In genomic region chrX:79174949-79175644, GRCh38 we compare ENCODE assay signal across 24 cellular contexts. TPM values are rescaled to one million over a fixed set of nuclear protein-coding genes. Genes with fewer than 3 reads are reported as not detected.
A peak's percentile ranks its signal among the peaks of the same experiment; 100 is the strongest.
DNase-seq lines count a peak whose midpoint lies in the region; FAIRE-seq and TF ChIP-seq lines count a peak whose summit lies in the region.
"Had no signal": no experiment of that assay in that cellular context is flagged by ENCODE, and none has a peak within 500 bp of the region (broad histone marks: within the 10 kb centered on the region; RNA-seq: fewer than 3 reads in every experiment).

No MANE protein-coding gene starts in this region.

- H3K9me3 ChIP-seq in CD4-positive, alpha-beta memory T cell (ENCODE audit: control insufficient read depth in 1 of 2, low read length in 2 of 2) = no peaks in the 10 kb centered on the region
- H3K9me3 ChIP-seq in H1 (ENCODE audit: insufficient read depth in 2 of 2, low read depth in 1 of 2, low read length in 1 of 2) (no peaks in the 10 kb centered on the region), WERI-Rb-1 (ENCODE audit: severe bottlenecking) (no peaks in the 10 kb centered on the region)

- POLR2A ChIA-PET in CD4-positive, alpha-beta memory T cell (lab: Charles Lee; ENCODE audit: partially characterized antibody) = interaction anchor here (1.3 to 12.9 kb wide), 5 partner anchors 6 to 29 kb away, joined by 3 to 137 read pairs (median 7); no protein-coding TSS in a partner anchor
- POLR2A ChIA-PET in H1 (lab: Charles Lee; ENCODE audit: partially characterized antibody) = no interaction called here

- no peak for TF ChIP-seq EP300 in H1 (IDR thresholded peaks at IDR 0.05; ENCODE audit: borderline replicate concordance in 1 of 2, low read depth in 2 of 2, low read length in 2 of 2)

- CTCF ChIA-PET in CD4-positive, alpha-beta memory T cell (lab: Charles Lee; ENCODE audit: partially characterized antibody) = no interaction called here
- CTCF ChIA-PET in H1 (lab: Charles Lee; ENCODE audit: partially characterized antibody) = no interaction called here

- no peak overlapping the region for H3K18ac ChIP-seq in H1 (ENCODE audit: extremely low read depth, low read length)

- no peak overlapping the region for H2BK5ac ChIP-seq in H1 (ENCODE audit: low read depth, low read length)

- H3K9me3 Mint-ChIP-seq in T-helper 2 cell treated with Interferon-gamma antibody and Interleukin-4, amounts not matched to agents 5 μg/mL and 100 μg/mL, for 36 hours = peaks cover 5% of the 10 kb centered on the region
- H3K9me3 Mint-ChIP-seq in CD4-positive, alpha-beta memory T cell = no peaks in the 10 kb centered on the region
- H3K9me3 Mint-ChIP-seq in activated T-helper 1 cell treated with anti-CD3 and anti-CD28 coated beads, Interleukin-12 subunit alpha, Interleukin-12 subunit beta, Interleukin-2, Interleukin-4 antibody, amounts not matched to agents 30 ng/mL and 10 ng/mL and 1 ng/mL, durations not matched to agents 14 hours and 24 hours and 36 hours = no peaks in the 10 kb centered on the region
- H3K9me3 Mint-ChIP-seq: T-helper 1 cell treated with Interleukin-12 subunit alpha and Interleukin-12 subunit beta and Interleukin-4 antibody, amounts not matched to agents 30 μg/mL and 1 μg/mL, for 36 hours had no signal

- peaks cover 90% of the 10 kb centered on the region for H3K4me1 ChIP-seq in CD4-positive, alpha-beta memory T cell (ENCODE audit: insufficient read depth, low read length)
- H3K4me1 ChIP-seq in H1 (replicated peaks in 1 of 4; ENCODE audit: control insufficient read depth in 3 of 4, insufficient read depth in 4 of 4, low read length in 3 of 4) = no peaks in the 10 kb centered on the region

- H3K14ac ChIP-seq in H1 (ENCODE audit: insufficient read length) = no peak overlapping the region

- TF ChIP-seq POLR2A in H1 (IDR thresholded peaks at IDR 0.05; ENCODE audit: control extremely low read depth in 1 of 2, low read depth in 2 of 2, low read length in 2 of 2) = no peak

- no peak for DNase-seq in T-helper 2 cell treated with Interferon-gamma antibody and Interleukin-4, amounts not matched to agents 5 μg/mL and 100 μg/mL, for 36 hours (ENCODE audit: low spot score)
- DNase-seq in T-helper 2 cell (no peak), H1 (ENCODE audit: low read depth in 1 of 2, low spot score in 2 of 2) (no peak), SK-N-DZ (ENCODE audit: low spot score) (no peak), WERI-Rb-1 (no peak), NCI-H1930 (lab: John Stamatoyannopoulos, UW) (no peak)
- no peak for DNase-seq in CD4-positive, alpha-beta memory T cell
- no peak for DNase-seq in activated T-helper 1 cell treated with anti-CD3 and anti-CD28 coated beads, Interleukin-12 subunit alpha, Interleukin-12 subunit beta, Interleukin-2, Interleukin-4 antibody, amounts not matched to agents 30 ng/mL and 10 ng/mL and 1 ng/mL, durations not matched to agents 14 hours and 24 hours and 36 hours (ENCODE audit: low spot score)
- DNase-seq: activated T-cell treated with anti-CD3 and anti-CD28 coated beads for 4 hours; cerebellar nuclear complex; COR-L47; GDM1; NCI-H1048; NCI-H187; NCI-H526 treated with DMSO at 0.1 percent for 48 hours; stimulated activated CD4-positive, alpha-beta T cell treated with anti-CD3 and anti-CD28 coated beads, Interleukin-1b, Interleukin-23, amount 100 ng/mL, for 48 hours had no signal

- WGBS in H1 (ENCODE audit: extremely low coverage in 1 of 2, insufficient coverage in 1 of 2, insufficient read length in 1 of 2, insufficient replicate concordance in 2 of 2, low coverage in 1 of 2, low lambda C conversion rate in 2 of 2, missing lambda C conversion rate in 1 of 2), 2 experiments = 90% methylated on average over 5 of the region's 5 CpGs; no CpG with 5 or more reads in 1 of the 2 experiments

- H3K27ac ChIP-seq in CD4-positive, alpha-beta memory T cell (ENCODE audit: low read depth, low read length) = no peak overlapping the region
- no peak overlapping the region for H3K27ac ChIP-seq in H1 (ENCODE audit: low read depth, low read length)
- H3K27ac ChIP-seq in WERI-Rb-1 = no peak overlapping the region
- H3K27ac ChIP-seq: 22Rv1, epithelial cell of prostate had no signal

- H3K4me3 Mint-ChIP-seq in T-helper 2 cell treated with Interferon-gamma antibody and Interleukin-4, amounts not matched to agents 5 μg/mL and 100 μg/mL, for 36 hours = peak overlapping the region; percentile 34
- peak overlapping the region in 6 of 8 donors; percentile 0 to 74 (median 20) for H3K4me3 Mint-ChIP-seq in CD4-positive, alpha-beta memory T cell
- no peak overlapping the region for H3K4me3 Mint-ChIP-seq in activated T-helper 1 cell treated with anti-CD3 and anti-CD28 coated beads, Interleukin-12 subunit alpha, Interleukin-12 subunit beta, Interleukin-2, Interleukin-4 antibody, amounts not matched to agents 30 ng/mL and 10 ng/mL and 1 ng/mL, durations not matched to agents 14 hours and 24 hours and 36 hours
- H3K4me3 Mint-ChIP-seq: T-helper 1 cell treated with Interleukin-12 subunit alpha and Interleukin-12 subunit beta and Interleukin-4 antibody, amounts not matched to agents 30 μg/mL and 1 μg/mL, for 36 hours had no signal

- H4K8ac ChIP-seq in H1 (ENCODE audit: extremely low read depth, insufficient read depth, low read length) = no peak overlapping the region

- FAIRE-seq in H1 (lab: Jason Lieb, UNC) = no peak

- H3K4me2 ChIP-seq in H1 (ENCODE audit: insufficient read depth in 1 of 2, low read depth in 2 of 2, low read length in 2 of 2) = no peak overlapping the region

- no peak overlapping the region for H2BK120ac ChIP-seq in H1 (replicated peaks; ENCODE audit: low read depth, low read length)

- peaks cover 63% of the 10 kb centered on the region for H3K36me3 Mint-ChIP-seq in T-helper 2 cell treated with Interferon-gamma antibody and Interleukin-4, amounts not matched to agents 5 μg/mL and 100 μg/mL, for 36 hours (ENCODE audit: low read depth)
- H3K36me3 Mint-ChIP-seq in CD4-positive, alpha-beta memory T cell = peaks cover 30 to 62% of the 10 kb centered on the region in 2 donors
- H3K36me3 Mint-ChIP-seq in activated T-helper 1 cell treated with anti-CD3 and anti-CD28 coated beads, Interleukin-12 subunit alpha, Interleukin-12 subunit beta, Interleukin-2, Interleukin-4 antibody, amounts not matched to agents 30 ng/mL and 10 ng/mL and 1 ng/mL, durations not matched to agents 14 hours and 24 hours and 36 hours (ENCODE audit: low read depth) = peaks cover 52% of the 10 kb centered on the region

- H3K4me1 Mint-ChIP-seq in T-helper 2 cell treated with Interferon-gamma antibody and Interleukin-4, amounts not matched to agents 5 μg/mL and 100 μg/mL, for 36 hours (ENCODE audit: low read depth) = peaks cover 47% of the 10 kb centered on the region
- H3K4me1 Mint-ChIP-seq in CD4-positive, alpha-beta memory T cell = peaks cover 47 to 93% (median 68%) of the 10 kb centered on the region in 4 donors
- H3K4me1 Mint-ChIP-seq in activated T-helper 1 cell treated with anti-CD3 and anti-CD28 coated beads, Interleukin-12 subunit alpha, Interleukin-12 subunit beta, Interleukin-2, Interleukin-4 antibody, amounts not matched to agents 30 ng/mL and 10 ng/mL and 1 ng/mL, durations not matched to agents 14 hours and 24 hours and 36 hours (ENCODE audit: low read depth) = peaks cover 56% of the 10 kb centered on the region

- no peaks in the 10 kb centered on the region for H4K20me1 ChIP-seq in H1 (replicated peaks in 1 of 2; ENCODE audit: control insufficient read depth in 1 of 2, insufficient read depth in 2 of 2, low read length in 2 of 2)

- no peaks in the 10 kb centered on the region for H3K23me2 ChIP-seq in H1 (ENCODE audit: low read depth, low read length)

- H3K27ac Mint-ChIP-seq in T-helper 2 cell treated with Interferon-gamma antibody and Interleukin-4, amounts not matched to agents 5 μg/mL and 100 μg/mL, for 36 hours = peak overlapping the region; percentile 36
- peak overlapping the region; percentile 46 to 92 (median 71) for H3K27ac Mint-ChIP-seq in CD4-positive, alpha-beta memory T cell
- H3K27ac Mint-ChIP-seq in activated T-helper 1 cell treated with anti-CD3 and anti-CD28 coated beads, Interleukin-12 subunit alpha, Interleukin-12 subunit beta, Interleukin-2, Interleukin-4 antibody, amounts not matched to agents 30 ng/mL and 10 ng/mL and 1 ng/mL, durations not matched to agents 14 hours and 24 hours and 36 hours = peak overlapping the region; percentile 40

- H2BK15ac ChIP-seq in H1 (ENCODE audit: low read length) = no peak overlapping the region

- no peak overlapping the region for H2AFZ ChIP-seq in H1 (ENCODE audit: low read length)

- no peak overlapping the region for H4K5ac ChIP-seq in H1 (ENCODE audit: insufficient read length, low read depth, low read length)

- H3K79me1 ChIP-seq in H1 (ENCODE audit: low read depth, low read length) = no peaks in the 10 kb centered on the region

- intact Hi-C loops in CD4-positive, alpha-beta memory T cell (cut with micrococcal nuclease) = no loop called here
- intact Hi-C loops in activated T-helper 1 cell treated with anti-CD3 and anti-CD28 coated beads, Interleukin-12 subunit alpha, Interleukin-12 subunit beta, Interleukin-2, Interleukin-4 antibody, amounts not matched to agents 30 ng/mL and 10 ng/mL and 1 ng/mL, durations not matched to agents 14 hours and 24 hours and 36 hours (cut with micrococcal nuclease) = no loop called here

- H3K9ac ChIP-seq in H1 (replicated peaks in 1 of 4; ENCODE audit: extremely low read depth in 1 of 4, low read depth in 3 of 4, low read length in 3 of 4) = no peak overlapping the region

- no peak overlapping the region for H2BK20ac ChIP-seq in H1 (ENCODE audit: low read length)

- TF ChIP-seq CTCF in H1 (IDR thresholded peaks at IDR 0.05; ENCODE audit: control extremely low read depth in 1 of 3, insufficient read depth in 1 of 3, low read depth in 1 of 3, low read length in 3 of 3) (no peak), WERI-Rb-1 (IDR thresholded peaks at IDR 0.05; ENCODE audit: low read depth, low read length) (no peak)

- H3K23ac ChIP-seq in H1 (ENCODE audit: insufficient read length) = no peak overlapping the region

- no peak overlapping the region for H2AK5ac ChIP-seq in H1 (ENCODE audit: low read depth, low read length)

- no peak for TF ChIP-seq RAD21 in H1 (IDR thresholded peaks at IDR 0.05 in 1 of 2, conservative IDR thresholded peaks at IDR 0.05 in 1 of 2; ENCODE audit: low read depth in 2 of 2, low read length in 2 of 2)

- H3K27me3 ChIP-seq in CD4-positive, alpha-beta memory T cell (ENCODE audit: insufficient read depth, low read length) = no peaks in the 10 kb centered on the region
- H3K27me3 ChIP-seq in H1 (replicated peaks in 1 of 4; ENCODE audit: control insufficient read depth in 3 of 4, extremely low read depth in 1 of 4, insufficient read depth in 3 of 4, low read length in 3 of 4) (no peaks in the 10 kb centered on the region), WERI-Rb-1 (ENCODE audit: insufficient read depth, low read depth, severe bottlenecking) (peaks cover 20% of the 10 kb centered on the region)

- H3K4me3 ChIP-seq in CD4-positive, alpha-beta memory T cell (ENCODE audit: low read length in 2 of 2) = no peak overlapping the region
- H3K4me3 ChIP-seq in H1 (ENCODE audit: extremely low read depth in 1 of 4, insufficient read depth in 2 of 4, low read depth in 3 of 4, low read length in 4 of 4) = no peak overlapping the region
- no peak overlapping the region for H3K4me3 ChIP-seq in WERI-Rb-1 (ENCODE audit: low read depth, low read length)
- H3K4me3 ChIP-seq: skin epidermis had no signal

- peaks cover 24% of the 10 kb centered on the region for H3K36me3 ChIP-seq in CD4-positive, alpha-beta memory T cell (ENCODE audit: insufficient read depth, low read length)
- H3K36me3 ChIP-seq in H1 (ENCODE audit: control insufficient read depth in 2 of 4, insufficient read depth in 4 of 4, low read length in 3 of 4) (no peaks in the 10 kb centered on the region), WERI-Rb-1 (no peaks in the 10 kb centered on the region)

- H3K79me2 ChIP-seq in H1 (ENCODE audit: control insufficient read depth in 1 of 2, insufficient read depth in 2 of 2, low read length in 2 of 2) = no peaks in the 10 kb centered on the region

- H3K27me3 Mint-ChIP-seq in T-helper 2 cell treated with Interferon-gamma antibody and Interleukin-4, amounts not matched to agents 5 μg/mL and 100 μg/mL, for 36 hours (ENCODE audit: low read depth) = no peaks in the 10 kb centered on the region
- no peaks in the 10 kb centered on the region for H3K27me3 Mint-ChIP-seq in CD4-positive, alpha-beta memory T cell
- H3K27me3 Mint-ChIP-seq in activated T-helper 1 cell treated with anti-CD3 and anti-CD28 coated beads, Interleukin-12 subunit alpha, Interleukin-12 subunit beta, Interleukin-2, Interleukin-4 antibody, amounts not matched to agents 30 ng/mL and 10 ng/mL and 1 ng/mL, durations not matched to agents 14 hours and 24 hours and 36 hours (ENCODE audit: insufficient read depth) = no peaks in the 10 kb centered on the region

- no peak overlapping the region for H3K4ac ChIP-seq in H1 (replicated peaks; ENCODE audit: insufficient read length, low read depth, low read length)

- no peak overlapping the region for H2BK12ac ChIP-seq in H1 (ENCODE audit: low read depth, low read length)

- H4K91ac ChIP-seq in H1 (replicated peaks; ENCODE audit: insufficient read length, low read length) = no peak overlapping the region

- H3K56ac ChIP-seq in H1 (replicated peaks; ENCODE audit: insufficient read length, low read depth, low read length) = no peak overlapping the region

RNA-seq across cellular contexts. Expression of gene GPR174, which starts 30.6 kb away (rescaled TPM):
- 10 to 100 TPM; 89.0 to 89.6 TPM for total RNA-seq in CD4-positive, alpha-beta memory T cell
- 1 to 10 TPM; 8.4 to 9.7 TPM for polyA plus RNA-seq in CD4-positive, alpha-beta memory T cell
- 16.1 and 18.3 TPM in 2 replicates for total RNA-seq in activated T-helper 1 cell treated with anti-CD3 and anti-CD28 coated beads, Interleukin-12 subunit alpha, Interleukin-12 subunit beta, Interleukin-2, Interleukin-4 antibody, amounts not matched to agents 30 ng/mL and 10 ng/mL and 1 ng/mL, durations not matched to agents 14 hours and 24 hours and 36 hours
- total RNA-seq in H1 (2021; fragmentation: NEBNext Ultra II Directional; extraction: Animal tissue kit (Norgen Biotek cat#: 25700)) = not detected in 2 replicates
- not detected in 2 replicates for polyA plus RNA-seq in H1 (2011; rRNA removed)
- not detected for polyA plus RNA-seq in H1 (2011; cell fraction: cytosol; rRNA removed)
- not detected for polyA plus RNA-seq in H1 (2011; cell fraction: nucleus; rRNA removed)
- not detected in 4 replicates for polyA plus RNA-seq in H1 (2012, experiment 1 of 2)
- not detected for polyA plus RNA-seq in H1 (2012, experiment 2 of 2)
- polyA plus RNA-seq in H1 (2013, experiment 1 of 2) = not detected
- not detected for polyA plus RNA-seq in H1 (2013, experiment 2 of 2)
- not detected in 2 replicates for polyA minus RNA-seq in H1 (2011; rRNA and poly(A)+ RNA removed)
- not detected for polyA minus RNA-seq in H1 (2011; cell fraction: cytosol; rRNA and poly(A)+ RNA removed)
- not detected for polyA minus RNA-seq in H1 (2011; cell fraction: nucleus; rRNA and poly(A)+ RNA removed)
- polyA plus RNA-seq in SK-N-DZ (2014; cell fraction: cytosol; rRNA removed) = not detected in 2 replicates
- not detected in 2 replicates for polyA plus RNA-seq in SK-N-DZ (2014; cell fraction: nucleus; rRNA removed)
- total RNA-seq: HT1080, lung microvascular endothelial cell, RPMI7951, SK-MEL-5 had no signal

Comparison
In these comparisons a context has a peak if more than half of its experiments do, and no peak if none do; other contexts are left out.
1. RNA of gene GPR174, which starts 30.6 kb away (total RNA-seq): 89.0 to 89.6 TPM in CD4-positive, alpha-beta memory T cell and 16.1 to 18.3 TPM in activated T-helper 1 cell treated with anti-CD3 and anti-CD28 coated beads, Interleukin-12 subunit alpha, Interleukin-12 subunit beta, Interleukin-2, Interleukin-4 antibody, amounts not matched to agents 30 ng/mL and 10 ng/mL and 1 ng/mL, durations not matched to agents 14 hours and 24 hours and 36 hours; not detected in H1; every median in the first group is over 10 times any median in the second.
2. Peak in every context shown above with its lines, with median percentiles within 50 percentile points of each other: H3K27ac Mint-ChIP-seq.